Comparison of ENCODE assay signal across 3 cellular contexts in the genomic region with DNA sequence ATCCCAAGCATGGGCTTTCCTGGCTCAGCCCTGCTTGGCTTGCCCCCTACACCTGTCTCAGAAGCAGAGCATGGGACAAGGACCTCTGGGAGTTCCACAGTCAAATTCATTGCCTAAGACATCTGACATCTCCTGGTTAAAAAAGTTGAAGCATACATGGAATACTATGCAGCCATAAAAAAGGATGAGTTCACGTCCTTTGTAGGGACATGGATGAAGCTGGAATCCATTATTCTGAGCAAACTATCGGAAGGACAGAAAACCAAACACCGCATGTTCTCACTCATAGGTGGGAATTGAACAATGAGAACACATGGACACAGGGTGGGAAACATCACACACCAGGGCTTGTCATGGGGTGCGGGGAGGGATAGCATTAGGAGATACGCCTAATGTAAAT. TPM values are rescaled to one million over a fixed set of nuclear protein-coding genes. Genes with fewer than 3 reads are reported as not detected.
DNase-seq lines count a peak whose midpoint lies in the region; ATAC-seq, FAIRE-seq and TF ChIP-seq lines count a peak whose summit lies in the region.
"Not testable (repeated sequence)": the region's sequence is repeated elsewhere in the genome, so short reads cannot be mapped to it uniquely, and the experiment has no call there.

No MANE protein-coding gene starts in this region.

- CTCF ChIA-PET in HEK293 (lab: Yijun Ruan, JAX); K562 (lab: Yijun Ruan, JAX; ENCODE audit: low intra/inter-chr PET ratio): not testable (repeated sequence)

- H3K36me3 Mint-ChIP-seq in astrocyte (ENCODE audit: low read depth, unreplicated experiment) = not testable (repeated sequence)

- H3K4me2 ChIP-seq in astrocyte (ENCODE audit: low read length); K562 (ENCODE audit: insufficient read depth, low read length): not testable (repeated sequence)

- BruUV-seq in K562 (replicated peaks; lab: Mats Ljungman, UMichigan) = not testable (repeated sequence)

- not testable (repeated sequence) for H3K79me2 ChIP-seq in astrocyte (ENCODE audit: insufficient read depth, low read length); K562 (ENCODE audit: control insufficient read depth, insufficient read depth, low read length)

- H3K4me3 ChIP-seq in HEK293 (ENCODE audit: low read depth, low read length); astrocyte (ENCODE audit: insufficient read depth, low read depth, low read length); K562: not testable (repeated sequence)

- in situ Hi-C loops in K562 (cut with MboI) = not testable (repeated sequence)

- not testable (repeated sequence) for H3K9me1 ChIP-seq in K562 (ENCODE audit: control insufficient read depth, insufficient read depth, low read length)

- TF ChIP-seq EP300 in K562 (IDR thresholded peaks at IDR 0.05; ENCODE audit: low read length) = not testable (repeated sequence)

- H3K27me3 Mint-ChIP-seq in astrocyte (ENCODE audit: low read depth, unreplicated experiment) = not testable (repeated sequence)

- not testable (repeated sequence) for ATAC-seq in K562

- not testable (repeated sequence) for H3K4me1 ChIP-seq in HEK293 (ENCODE audit: control insufficient read depth, insufficient read depth, low read length); astrocyte (ENCODE audit: insufficient read depth, low read length); K562 (replicated peaks in 1 of 2; ENCODE audit: control insufficient read depth in 2 of 2, insufficient read depth in 2 of 2, low read length in 2 of 2)

- not testable (repeated sequence) for H3K9me3 Mint-ChIP-seq in astrocyte (ENCODE audit: unreplicated experiment)

- WGBS in K562 (ENCODE audit: insufficient coverage, low coverage, missing lambda C conversion rate) = 7% methylated on average over 5 of the region's 5 CpGs

- POLR2A ChIA-PET in HEK293 (lab: Yijun Ruan, JAX); K562 (lab: Yijun Ruan, JAX): not testable (repeated sequence)

- not testable (repeated sequence) for H3K9ac ChIP-seq in astrocyte (ENCODE audit: low read length); K562 (ENCODE audit: insufficient read depth in 1 of 2, low read depth in 2 of 2, low read length in 2 of 2)

- not testable (repeated sequence) for H3K27ac ChIP-seq in HEK293 (ENCODE audit: extremely low read depth, low read depth, low read length); astrocyte (ENCODE audit: low read depth, low read length); K562 (ENCODE audit: extremely low read depth, low read depth, low read length)

- not testable (repeated sequence) for H4K20me1 ChIP-seq in astrocyte (ENCODE audit: insufficient read depth, low read length); K562 (replicated peaks; ENCODE audit: control insufficient read depth, insufficient read depth, low read length)

- H3K27me3 ChIP-seq in astrocyte (ENCODE audit: insufficient read depth, low read length); K562 (ENCODE audit: control insufficient read depth in 2 of 2, insufficient read depth in 2 of 2, low read length in 2 of 2): not testable (repeated sequence)

- not testable (repeated sequence) for TF ChIP-seq POLR2A in K562 (conservative IDR thresholded peaks at IDR 0.05)

- not testable (repeated sequence) for H3K9me3 ChIP-seq in HEK293 (ENCODE audit: control insufficient read depth, insufficient read depth, low read depth, low read length); astrocyte (ENCODE audit: insufficient read depth, low read depth, low read length); K562 (replicated peaks; ENCODE audit: control insufficient read depth, insufficient read depth, low read depth, low read length)

- TF ChIP-seq RAD21 in K562 (CRISPR knock-in tag; conservative IDR thresholded peaks at IDR 0.05 in 1 of 2, IDR thresholded peaks at IDR 0.05 in 1 of 2) = not testable (repeated sequence)

- TF ChIP-seq CTCF in HEK293 (tag by site-specific recombination; IDR thresholded peaks at IDR 0.05); astrocyte (IDR thresholded peaks at IDR 0.05; ENCODE audit: insufficient read depth, low read depth, low read length); K562 (IDR thresholded peaks at IDR 0.05 in 2 of 3, conservative IDR thresholded peaks at IDR 0.05 in 1 of 3; ENCODE audit: insufficient read depth in 2 of 3, low read depth in 1 of 3, low read length in 3 of 3): not testable (repeated sequence)

- DNase-seq in astrocyte (ENCODE audit: low read depth); K562 (ENCODE audit: extremely low read depth in 1 of 4, low spot score in 3 of 4): not testable (repeated sequence)

- H3K27ac Mint-ChIP-seq in astrocyte (ENCODE audit: unreplicated experiment) = not testable (repeated sequence)

- H2AFZ ChIP-seq in astrocyte (ENCODE audit: low read depth, low read length); K562 (ENCODE audit: low read depth, low read length): not testable (repeated sequence)

- not testable (repeated sequence) for H3K4me1 Mint-ChIP-seq in astrocyte (ENCODE audit: low read depth, unreplicated experiment)

- not testable (repeated sequence) for H3K36me3 ChIP-seq in HEK293 (ENCODE audit: control insufficient read depth in 2 of 2, insufficient read depth in 1 of 2, low read length in 2 of 2); astrocyte (ENCODE audit: insufficient read depth, low read length); K562 (ENCODE audit: control insufficient read depth, insufficient read depth, low read length)

- FAIRE-seq in astrocyte (lab: Jason Lieb, UNC) = peak; percentile 41
- FAIRE-seq in K562 (lab: Jason Lieb, UNC) = not testable (repeated sequence)

- H3K4me3 Mint-ChIP-seq in astrocyte (ENCODE audit: unreplicated experiment) = not testable (repeated sequence)

- intact Hi-C loops in K562 (cut with micrococcal nuclease) = not testable (repeated sequence)

TF ChIP-seq in K562, 482 proteins besides CTCF, POLR2A, EP300 and RAD21:
- peak; percentile 49 for TF ChIP-seq ZNF146 (CRISPR knock-in tag; IDR thresholded peaks at IDR 0.05; ENCODE audit: unreplicated experiment)

RNA-seq across cellular contexts. Expression of gene APOOL, which starts 11.9 kb away (rescaled TPM):
- total RNA-seq in astrocyte (15.9 and 18.2 TPM in 2 replicates), K562 (2014; rRNA removed) (4.2 and 4.6 TPM in 2 replicates), K562 (2014; rRNA removed; fragmentation: Illumina TruSeq; extraction: Trizol) (17.2 and 20.4 TPM in 2 replicates), K562 (2015; rRNA removed; fragmentation: Illumina TruSeq; extraction: Trizol) (13.1 and 13.6 TPM in 2 replicates), K562 (2021) (20.5 and 24.0 TPM in 2 replicates)
- 2.7 and 6.3 TPM in 2 replicates for total RNA-seq in K562 (2011; cell fraction: chromatin; rRNA removed; ENCODE audit: low replicate concordance)
- total RNA-seq in K562 (2011; cell fraction: nucleolus; rRNA removed) = 1.7 and 1.8 TPM in 2 replicates
- 5.6 and 10.1 TPM in 2 replicates for total RNA-seq in K562 (2011; cell fraction: nucleoplasm; rRNA removed)
- polyA plus RNA-seq in K562 (2011; rRNA removed) (6.5 and 9.4 TPM in 2 replicates), K562 (2014; fragmentation: Illumina TruSeq; extraction: Trizol) (12.8 and 13.8 TPM in 2 replicates), K562 (2014; fragmentation: Nextera tagmentation; extraction: Ambion mirVana) (10 to 100 TPM in 1 of 2 experiments, 1 to 10 TPM in 1; 7.4 to 10.2 TPM), K562 (2014; rRNA removed) (6.8 and 10.4 TPM in 2 replicates)
- 2.6 and 5.4 TPM in 2 replicates for polyA plus RNA-seq in K562 (2011; cell fraction: cytosol; rRNA removed)
- polyA plus RNA-seq in K562 (2011; cell fraction: nucleus; rRNA removed) = 3.1 and 3.4 TPM in 2 replicates
- polyA plus RNA-seq in K562 (2012) = 10.4 and 10.6 TPM in 2 replicates
- polyA minus RNA-seq in K562 (2011; rRNA and poly(A)+ RNA removed) = 16.7 and 17.5 TPM in 2 replicates
- polyA minus RNA-seq in K562 (2011; cell fraction: cytosol; rRNA and poly(A)+ RNA removed) = 6.4 and 9.0 TPM in 2 replicates
- polyA minus RNA-seq in K562 (2011; cell fraction: nucleus; rRNA and poly(A)+ RNA removed) = 1.9 and 4.6 TPM in 2 replicates
